Comparison of ENCODE assay signal across 13 cellular contexts in the genomic region with DNA sequence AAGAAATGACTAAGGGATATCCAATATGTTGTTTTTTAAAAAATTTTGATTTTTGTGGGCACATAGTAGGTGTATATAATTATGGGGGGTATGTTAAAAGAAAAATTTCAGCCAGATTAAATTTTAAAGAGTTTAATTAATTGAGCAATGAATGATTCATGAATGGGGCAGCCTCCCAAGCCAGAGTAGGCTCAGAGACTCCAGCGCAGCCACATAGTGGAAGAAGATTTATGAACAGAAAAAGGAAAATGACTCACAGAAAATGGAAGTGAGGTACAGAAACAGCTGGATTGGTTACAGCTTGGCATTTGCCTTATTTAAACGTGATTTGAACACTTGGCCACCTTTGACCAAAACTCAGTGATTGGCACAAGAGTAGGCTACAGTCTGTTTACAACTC.
DNase-seq lines count a peak whose midpoint lies in the region; ATAC-seq and TF ChIP-seq lines count a peak whose summit lies in the region.
"Had no signal": no experiment of that assay in that cellular context is flagged by ENCODE, and none has a peak within 500 bp of the region (broad histone marks: within the 10 kb centered on the region; RNA-seq: fewer than 3 reads in every experiment).

No MANE protein-coding gene starts in this region.

- H3K27me3 Mint-ChIP-seq in natural killer cell (ENCODE audit: low read depth in 2 of 2), result no peaks in the 10 kb centered on the region
- H3K27me3 Mint-ChIP-seq in H9 (ENCODE audit: low read depth), result no peaks in the 10 kb centered on the region
- H3K27me3 Mint-ChIP-seq: CD4-positive, CD25-positive, alpha-beta regulatory T cell had no signal

- H4K5ac ChIP-seq in H9 (ENCODE audit: insufficient read length, low read depth, low read length), result no peak overlapping the region

- H3K9ac ChIP-seq in GM23248 (no peak overlapping the region), PC-3 (ENCODE audit: low read length) (no peak overlapping the region), H9 (ENCODE audit: extremely low read depth, insufficient read length, low read length) (no peak overlapping the region)
- H3K9ac ChIP-seq: BLaER1 treated with 17β-estradiol and CSF1 and Interleukin-3, amounts not matched to agents 10 nM and 100 nM had no signal

- H3K4me3 Mint-ChIP-seq in natural killer cell (no peak overlapping the region), H9 (no peak overlapping the region)
- H3K4me3 Mint-ChIP-seq: CD4-positive, CD25-positive, alpha-beta regulatory T cell had no signal

- peaks cover 4% of the 10 kb centered on the region in 2 donors for H3K9me3 Mint-ChIP-seq in natural killer cell
- H3K9me3 Mint-ChIP-seq in H9, result peaks cover 8 to 9% of the 10 kb centered on the region in 2 experiments; a peak in 4 of 5 replicates

- H2AFZ ChIP-seq in GM23248 (no peak overlapping the region), PC-3 (ENCODE audit: low read length) (no peak overlapping the region), H9 (ENCODE audit: low read length) (no peak overlapping the region)

- H2BK15ac ChIP-seq in H9 (ENCODE audit: low read depth, low read length), result no peak overlapping the region

- H2AK5ac ChIP-seq in H9 (ENCODE audit: insufficient read length, low read length), result no peak overlapping the region

- H3K56ac ChIP-seq in H9 (ENCODE audit: insufficient read length, low read depth, low read length), result no peak overlapping the region

- POLR2A ChIA-PET in PC-3 (lab: Charles Lee; ENCODE audit: unreplicated experiment), result no interaction called here

- H3K27ac Mint-ChIP-seq in natural killer cell (no peak overlapping the region), H9 (no peak overlapping the region)
- H3K27ac Mint-ChIP-seq: CD4-positive, CD25-positive, alpha-beta regulatory T cell had no signal

- WGBS in GM23248 (ENCODE audit: low coverage in 1 of 2, low lambda C conversion rate in 2 of 2, missing lambda C conversion rate in 2 of 2), 2 experiments, result 1 to 2% methylated on average over 2 of the region's 2 CpGs
- WGBS in H9 (ENCODE audit: extremely low coverage, insufficient read length, low lambda C conversion rate), result no CpG with 5 or more reads among the region's 2 CpGs

- no TSS peak for BruUV-seq in PC-3 (replicated peaks; lab: Mats Ljungman, UMichigan)

- H2BK5ac ChIP-seq in H9 (ENCODE audit: insufficient read length, low read length), result no peak overlapping the region

- H3K4ac ChIP-seq in H9 (ENCODE audit: low read depth, low read length), result no peak overlapping the region

- no peaks in the 10 kb centered on the region for H3F3A ChIP-seq in GM23248 (ENCODE audit: insufficient read depth)
- H3F3A ChIP-seq in PC-3 (ENCODE audit: low read length, unreplicated experiment), result no peaks in the 10 kb centered on the region

- no peak overlapping the region for H3T11ph ChIP-seq in H9 (ENCODE audit: low read length)

- no peak overlapping the region for H4K91ac ChIP-seq in H9 (ENCODE audit: insufficient read length, low read depth, low read length)

- H3K36me3 ChIP-seq in GM23248 (ENCODE audit: low read depth) (no peaks in the 10 kb centered on the region), PC-3 (ENCODE audit: low read depth, low read length) (no peaks in the 10 kb centered on the region)
- H3K36me3 ChIP-seq: BLaER1 treated with 17β-estradiol and CSF1 and Interleukin-3, amounts not matched to agents 10 nM and 100 nM had no signal

- H4K8ac ChIP-seq in H9 (replicated peaks; ENCODE audit: insufficient read length, low read depth, low read length), result no peak overlapping the region

- H3K4me1 Mint-ChIP-seq in natural killer cell, result no peaks in the 10 kb centered on the region
- peaks cover 2 to 3% of the 10 kb centered on the region in 2 experiments; a peak in 3 of 4 replicates for H3K4me1 Mint-ChIP-seq in H9
- H3K4me1 Mint-ChIP-seq: CD4-positive, CD25-positive, alpha-beta regulatory T cell had no signal

- peak overlapping the region; percentile 37 for H3K4me2 ChIP-seq in GM23248 (ENCODE audit: unreplicated experiment)
- no peak overlapping the region for H3K4me2 ChIP-seq in PC-3 (ENCODE audit: low read length)
- no peak overlapping the region for H3K4me2 ChIP-seq in H9 (ENCODE audit: insufficient read depth, insufficient read length, low read length)

- no peak overlapping the region for H3K23ac ChIP-seq in H9 (ENCODE audit: insufficient read length, low read depth, low read length)

- H3K9me3 ChIP-seq in GM23248 (ENCODE audit: low read depth), result no peaks in the 10 kb centered on the region
- no peaks in the 10 kb centered on the region for H3K9me3 ChIP-seq in PC-3 (ENCODE audit: low read length)
- no peaks in the 10 kb centered on the region for H3K9me3 ChIP-seq in H9 (ENCODE audit: control insufficient read depth, low read depth, low read length)

- H2BK20ac ChIP-seq in H9 (ENCODE audit: low read depth, low read length, poor library complexity, severe bottlenecking), result no peak overlapping the region

- H3K27ac ChIP-seq in GM23248 (no peak overlapping the region), PC-3 (ENCODE audit: low read length) (no peak overlapping the region), H9 (ENCODE audit: insufficient read length, low read depth, low read length) (no peak overlapping the region)
- H3K27ac ChIP-seq: HL-60 had no signal

- H3K79me1 ChIP-seq in H9 (ENCODE audit: insufficient read depth, low read depth, low read length, poor library complexity, severe bottlenecking), result no peaks in the 10 kb centered on the region

- intact Hi-C loops in PC-3 (cut with micrococcal nuclease), result no loop called here
- intact Hi-C loops in natural killer cell (cut with micrococcal nuclease), result no loop called here

- no peaks in the 10 kb centered on the region for H3K9me2 ChIP-seq in GM23248 (ENCODE audit: insufficient read depth)
- no peaks in the 10 kb centered on the region for H3K9me2 ChIP-seq in PC-3 (replicated peaks; ENCODE audit: low read length)

- H3K4me3 ChIP-seq in GM23248, result no peak overlapping the region
- no peak overlapping the region for H3K4me3 ChIP-seq in PC-3 (ENCODE audit: low read length)
- H3K4me3 ChIP-seq: BLaER1 treated with 17β-estradiol and CSF1 and Interleukin-3, amounts not matched to agents 10 nM and 100 nM; K562 had no signal

- DNase-seq in GM23248 (peak; percentile 61), LHCN-M2 (ENCODE audit: low read depth) (peak; percentile 7), PC-3 (no peak), stromal cell of bone marrow (ENCODE audit: low read depth) (peak; percentile 16), natural killer cell (no peak), H9 (no peak)
- DNase-seq: CD4-positive, CD25-positive, alpha-beta regulatory T cell; DMS53; GF-D8 had no signal

- ATAC-seq in PC-3, result peak; percentile 18; the same call in 1 of the 2 replicates
- ATAC-seq in natural killer cell, result no peak
- no peak for ATAC-seq in HG03159 (IDR thresholded peaks at IDR 0.05; ENCODE audit: unreplicated experiment)
- ATAC-seq: K562 had no signal

- H3K14ac ChIP-seq in H9 (ENCODE audit: insufficient read depth, low read length), result no peak overlapping the region

- H3K27me3 ChIP-seq in GM23248 (replicated peaks; ENCODE audit: insufficient read depth) (no peaks in the 10 kb centered on the region), PC-3 (ENCODE audit: low read length) (no peaks in the 10 kb centered on the region), H9 (ENCODE audit: insufficient read depth, low read length) (no peaks in the 10 kb centered on the region)
- H3K27me3 ChIP-seq: BLaER1 treated with 17β-estradiol and CSF1 and Interleukin-3, amounts not matched to agents 10 nM and 100 nM had no signal

- no peak overlapping the region for H2BK120ac ChIP-seq in H9 (ENCODE audit: low read depth, low read length, poor library complexity, severe bottlenecking)

- H3K23me2 ChIP-seq in H9 (ENCODE audit: insufficient read length, low read depth, low read length, poor library complexity, severe bottlenecking), result no peaks in the 10 kb centered on the region

- no peak overlapping the region for H3K18ac ChIP-seq in H9 (ENCODE audit: insufficient read length, low read depth, low read length)

- no peak overlapping the region for H2BK12ac ChIP-seq in H9 (ENCODE audit: insufficient read length, low read depth, low read length)

- no peaks in the 10 kb centered on the region for H3K36me3 Mint-ChIP-seq in natural killer cell
- H3K36me3 Mint-ChIP-seq in H9 (ENCODE audit: insufficient read depth in 1 of 3, low read depth in 3 of 3), result no peaks in the 10 kb centered on the region
- H3K36me3 Mint-ChIP-seq: CD4-positive, CD25-positive, alpha-beta regulatory T cell had no signal

- in situ Hi-C loops in GM23248 (cut with MboI), result no loop called here

- H3K79me2 ChIP-seq in GM23248 (ENCODE audit: insufficient read depth) (no peaks in the 10 kb centered on the region), PC-3 (ENCODE audit: low read length) (no peaks in the 10 kb centered on the region), H9 (ENCODE audit: insufficient read depth, low read length) (no peaks in the 10 kb centered on the region)

- TF ChIP-seq CTCF in PC-3 (conservative IDR thresholded peaks at IDR 0.05; ENCODE audit: low read depth, low read length) (no peak), natural killer cell (IDR thresholded peaks at IDR 0.05) (no peak), H9 (conservative IDR thresholded peaks at IDR 0.05) (no peak)

- no peaks in the 10 kb centered on the region for H3K4me1 ChIP-seq in GM23248 (ENCODE audit: insufficient read depth)
- no peaks in the 10 kb centered on the region for H3K4me1 ChIP-seq in PC-3 (ENCODE audit: insufficient read depth, low read length)
- H3K4me1 ChIP-seq in H9 (ENCODE audit: insufficient read depth, low read length), result no peaks in the 10 kb centered on the region

- CTCF ChIA-PET in PC-3 (lab: Charles Lee), result no interaction called here

- H4K20me1 ChIP-seq in GM23248 (ENCODE audit: insufficient read depth), result no peaks in the 10 kb centered on the region
- no peaks in the 10 kb centered on the region for H4K20me1 ChIP-seq in PC-3 (ENCODE audit: low read length)
- no peaks in the 10 kb centered on the region for H4K20me1 ChIP-seq in H9 (ENCODE audit: control insufficient read depth, insufficient read depth, insufficient read length)
- H4K20me1 ChIP-seq: BLaER1 treated with 17β-estradiol and CSF1 and Interleukin-3, amounts not matched to agents 10 nM and 100 nM had no signal

Comparison
In these comparisons a context has a peak if more than half of its experiments do, and no peak if none do; other contexts are left out.
1. DNase-seq: peak in GM23248 (single experiment), LHCN-M2 (single experiment) and stromal cell of bone marrow (single experiment); none in PC-3 (single experiment), natural killer cell (single experiment) and H9 (single experiment).